Comparison of ENCODE assay signal across 24 cellular contexts in the genomic region with DNA sequence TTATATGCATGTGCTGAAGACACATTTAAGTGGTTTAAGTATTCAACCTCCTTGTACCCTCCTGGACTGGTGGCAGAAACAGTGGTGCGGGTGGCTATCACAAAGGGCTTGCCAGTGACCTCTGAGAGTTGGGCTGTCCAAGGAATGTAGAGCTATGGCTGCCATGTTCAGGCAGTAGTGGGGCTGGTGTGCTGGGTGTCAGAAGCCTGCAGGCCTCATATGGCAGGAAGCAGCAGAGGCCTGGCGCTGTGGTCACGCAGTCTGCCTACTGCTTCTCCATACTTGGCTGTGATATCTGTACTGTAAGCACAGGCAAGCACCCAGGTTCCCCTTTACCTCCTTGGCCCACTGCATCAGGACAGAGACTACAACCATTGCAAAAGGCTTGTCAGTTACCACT.
"Had no signal": no experiment of that assay in that cellular context is flagged by ENCODE, and none has a peak within 500 bp of the region (broad histone marks: within the 10 kb centered on the region; RNA-seq: fewer than 3 reads in every experiment).

No MANE protein-coding gene starts in this region.

- H3K9ac ChIP-seq: neural progenitor cell had no signal

- H3K27ac ChIP-seq: left lung, neural progenitor cell, ovary, right atrium auricular region, right lobe of liver, tibial nerve, vagina had no signal

- H3K27me3 ChIP-seq: left lung, neural progenitor cell, ovary, right atrium auricular region, right lobe of liver, tibial nerve, vagina had no signal

- ATAC-seq: left colon; left lung; natural killer cell; right lobe of liver; stimulated activated naive CD8-positive, alpha-beta T cell treated with anti-CD3 and anti-CD28 coated beads, Interleukin-15, amount 100 ng/mL, for 72 hours had no signal

- FAIRE-seq: islet of Langerhans, kidney had no signal

- H3K4me2 ChIP-seq: neural progenitor cell, smooth muscle cell had no signal

- H3K9me3 ChIP-seq: ovary, right lobe of liver, vagina had no signal

- H3K36me3 ChIP-seq: left lung, neural progenitor cell, ovary, right atrium auricular region, right lobe of liver, tibial nerve, vagina had no signal

- H2AFZ ChIP-seq: neural progenitor cell had no signal

- DNase-seq: hypothalamus; immature natural killer cell; kidney; left colon; mesendoderm; naive B cell; natural killer cell; nephron progenitor cell; ovary; right lobe of liver; stimulated activated CD4-positive, alpha-beta T cell treated with anti-CD3 and anti-CD28 coated beads, Interleukin-15, amount 100 ng/mL, for 24 hours; stimulated activated CD4-positive, alpha-beta T cell treated with anti-CD3 and anti-CD28 coated beads, Interleukin-2, amount 100 ng/mL, for 24 hours; stimulated activated CD4-positive, alpha-beta T cell treated with anti-CD3 and anti-CD28 coated beads, Interleukin-4, amount 100 ng/mL, for 1 hour; stimulated activated naive CD4-positive, alpha-beta T cell; stimulated activated naive CD8-positive, alpha-beta T cell treated with anti-CD3 and anti-CD28 coated beads, Interleukin-15, amount 100 ng/mL, for 72 hours; substantia nigra had no signal

- H3K4me3 ChIP-seq: left lung, lung, neural progenitor cell, ovary, right atrium auricular region, right lobe of liver, smooth muscle cell, tibial nerve, vagina had no signal

- H3K4me1 ChIP-seq: left lung, neural progenitor cell, right atrium auricular region, right lobe of liver, tibial nerve, vagina had no signal
